ENCODE assay signal across 1 cellular context in genomic region chr2:231676243-231676642, GRCh38.
TF ChIP-seq lines count a peak whose summit lies in the region.

No MANE protein-coding gene starts in this region.

TF ChIP-seq in HepG2, 621 proteins besides CTCF, POLR2A, EP300 and RAD21 (continued from another document):
- no peak for TF ChIP-seq BCLAF1 (IDR thresholded peaks at IDR 0.05)
